In the genomic region with DNA sequence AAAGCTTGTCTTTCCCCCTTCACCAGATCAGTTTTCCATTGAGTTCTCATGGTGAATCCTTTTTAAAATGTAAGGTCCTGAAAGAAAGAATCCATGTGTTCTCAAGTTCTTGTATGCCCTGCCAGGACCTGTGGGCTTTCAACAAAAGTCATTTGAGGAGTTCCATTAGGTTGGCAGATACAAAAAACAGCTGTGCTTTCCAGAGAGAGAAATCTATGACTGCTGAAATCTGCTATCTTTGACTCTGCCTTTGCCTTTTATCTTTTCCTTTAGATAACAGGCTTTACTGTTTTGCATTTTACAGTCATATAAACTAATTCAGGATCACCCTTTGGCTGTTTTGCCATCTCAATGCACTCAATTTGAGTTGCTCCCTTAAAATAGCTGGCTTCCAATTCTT, we compare ENCODE assay signal across 22 cellular contexts. TPM values are rescaled to one million over a fixed set of nuclear protein-coding genes. Genes with fewer than 3 reads are reported as not detected.
DNase-seq lines count a peak whose midpoint lies in the region; ATAC-seq and TF ChIP-seq lines count a peak whose summit lies in the region.
"Had no signal": no experiment of that assay in that cellular context is flagged by ENCODE, and none has a peak within 500 bp of the region (broad histone marks: within the 10 kb centered on the region; RNA-seq: fewer than 3 reads in every experiment).

No MANE protein-coding gene starts in this region.

- no peaks in the 10 kb centered on the region for H3K9me3 ChIP-seq in OCI-LY7 (ENCODE audit: low read length)
- H3K9me3 ChIP-seq in smooth muscle cell (replicated peaks; ENCODE audit: low read depth): no peaks in the 10 kb centered on the region
- H3K9me3 ChIP-seq: esophagus squamous epithelium, HAP-1, lower lobe of right lung had no signal

- H3K27ac ChIP-seq in OCI-LY7 (ENCODE audit: low read depth, low read length, poor library complexity, severe bottlenecking) (no peak overlapping the region), smooth muscle cell (ENCODE audit: low read depth) (no peak overlapping the region)
- H3K27ac ChIP-seq: HL-60, lower lobe of right lung had no signal

- no peak for ATAC-seq in GM18502 (IDR thresholded peaks at IDR 0.05; ENCODE audit: poor library complexity, unreplicated experiment)
- no peak for ATAC-seq in GM21515 (IDR thresholded peaks at IDR 0.05; ENCODE audit: unreplicated experiment)
- no peak for ATAC-seq in HG02840 (IDR thresholded peaks at IDR 0.05; ENCODE audit: low FRiP score, unreplicated experiment)
- ATAC-seq: CD8-positive, alpha-beta T cell had no signal

- peaks cover 89% of the 10 kb centered on the region for H3K4me1 Mint-ChIP-seq in activated naive CD4-positive, alpha-beta T cell treated with anti-CD3 and anti-CD28 coated beads, Interleukin-2, amount 10 ng/mL, durations not matched to agents 7 days and 5 days
- peaks cover 61% of the 10 kb centered on the region for H3K4me1 Mint-ChIP-seq in activated naive CD8-positive, alpha-beta T cell treated with anti-CD3 and anti-CD28 coated beads for 36 hours

- H4K20me1 ChIP-seq in OCI-LY7 (ENCODE audit: insufficient read depth, low read length) (no peaks in the 10 kb centered on the region), smooth muscle cell (ENCODE audit: low read depth) (no peaks in the 10 kb centered on the region)

- no TSS peak for BruUV-seq in OCI-LY7 (replicated peaks; lab: Mats Ljungman, UMichigan)

- H3K4me2 ChIP-seq in OCI-LY7 (ENCODE audit: low read length): peak overlapping the region; percentile 50; the same call in 1 of the 2 replicates
- peak overlapping the region; percentile 19 for H3K4me2 ChIP-seq in smooth muscle cell

- intact Hi-C loops in OCI-LY7 (cut with micrococcal nuclease; ENCODE audit: unreplicated experiment): no loop called here

- H3K36me3 ChIP-seq in OCI-LY7 (ENCODE audit: insufficient read depth, low read length) (no peaks in the 10 kb centered on the region), smooth muscle cell (ENCODE audit: low read depth) (no peaks in the 10 kb centered on the region)
- H3K36me3 ChIP-seq: esophagus squamous epithelium, HAP-1, lower lobe of right lung had no signal

- H3K4me3 Mint-ChIP-seq in activated naive CD4-positive, alpha-beta T cell treated with anti-CD3 and anti-CD28 coated beads, Interleukin-2, amount 10 ng/mL, durations not matched to agents 7 days and 5 days: no peak overlapping the region
- no peak overlapping the region for H3K4me3 Mint-ChIP-seq in activated naive CD8-positive, alpha-beta T cell treated with anti-CD3 and anti-CD28 coated beads for 36 hours
- H3K4me3 Mint-ChIP-seq: CD8-positive, alpha-beta T cell had no signal

- H3K4me1 ChIP-seq in OCI-LY7 (ENCODE audit: insufficient read depth, low read length, poor library complexity, severe bottlenecking): peaks cover 58% of the 10 kb centered on the region
- H3K4me1 ChIP-seq in smooth muscle cell (ENCODE audit: low read depth): peaks cover 6% of the 10 kb centered on the region
- H3K4me1 ChIP-seq: esophagus squamous epithelium, lower lobe of right lung had no signal

- H3K27me3 ChIP-seq in smooth muscle cell (ENCODE audit: low read depth): no peaks in the 10 kb centered on the region
- H3K27me3 ChIP-seq: esophagus squamous epithelium had no signal

- H3K4me3 ChIP-seq in OCI-LY7 (ENCODE audit: low read depth, low read length, poor library complexity, severe bottlenecking) (no peak overlapping the region), smooth muscle cell (no peak overlapping the region)
- H3K4me3 ChIP-seq: esophagus squamous epithelium, HAP-1, lower lobe of right lung had no signal

- H2AFZ ChIP-seq in OCI-LY7 (ENCODE audit: low read length) (no peak overlapping the region), smooth muscle cell (ENCODE audit: low read depth) (no peak overlapping the region)

- H3K79me2 ChIP-seq in OCI-LY7 (ENCODE audit: insufficient read depth, low read depth, low read length) (no peaks in the 10 kb centered on the region), smooth muscle cell (ENCODE audit: low read depth) (no peaks in the 10 kb centered on the region)

- no peaks in the 10 kb centered on the region for H3K9me2 ChIP-seq in OCI-LY7 (ENCODE audit: insufficient read depth, low read length)

- no peak for DNase-seq in activated naive CD4-positive, alpha-beta T cell treated with anti-CD3 and anti-CD28 coated beads, Interleukin-2, amount 10 ng/mL, durations not matched to agents 7 days and 5 days
- DNase-seq in activated naive CD4-positive, alpha-beta T cell treated with anti-CD3 and anti-CD28 coated beads, Interleukin-2, amount 50 U/mL, for 16 hours: no peak
- no peak for DNase-seq in OCI-LY7 (ENCODE audit: low spot score)
- no peak for DNase-seq in activated naive CD8-positive, alpha-beta T cell treated with anti-CD3 and anti-CD28 coated beads for 36 hours
- DNase-seq in smooth muscle cell (lab: John Stamatoyannopoulos, UW; ENCODE audit: unreplicated experiment): no peak
- DNase-seq: activated T-cell treated with anti-CD3 and anti-CD28 coated beads for 4 hours; amniotic stem cell; CD8-positive, alpha-beta T cell; esophagus squamous epithelium; lower lobe of right lung; NCI-H1092 treated with DMSO at 0.1 percent for 48 hours; NCI-H2081; NCI-H524; posterior cingulate gyrus; SHP77 treated with DMSO at 0.1 percent for 48 hours; substantia nigra; T1000 had no signal

- H3K27me3 Mint-ChIP-seq in activated naive CD4-positive, alpha-beta T cell treated with anti-CD3 and anti-CD28 coated beads, Interleukin-2, amount 10 ng/mL, durations not matched to agents 7 days and 5 days: no peaks in the 10 kb centered on the region
- no peaks in the 10 kb centered on the region for H3K27me3 Mint-ChIP-seq in activated naive CD8-positive, alpha-beta T cell treated with anti-CD3 and anti-CD28 coated beads for 36 hours

- peaks cover 9% of the 10 kb centered on the region for H3K9me3 Mint-ChIP-seq in activated naive CD4-positive, alpha-beta T cell treated with anti-CD3 and anti-CD28 coated beads, Interleukin-2, amount 10 ng/mL, durations not matched to agents 7 days and 5 days
- H3K9me3 Mint-ChIP-seq in activated naive CD8-positive, alpha-beta T cell treated with anti-CD3 and anti-CD28 coated beads for 36 hours: peaks cover 6% of the 10 kb centered on the region
- H3K9me3 Mint-ChIP-seq: CD8-positive, alpha-beta T cell had no signal

- CTCF ChIA-PET in activated naive CD4-positive, alpha-beta T cell treated with anti-CD3 and anti-CD28 coated beads, Interleukin-2, amount 10 ng/mL, durations not matched to agents 7 days and 5 days (lab: Charles Lee): interaction anchor here (1.0 to 4.2 kb wide), 7 partner anchors 10 to 318 kb away, joined by 3 to 25 read pairs (median 4); a partner anchor contains a TSS
- CTCF ChIA-PET in OCI-LY7 (lab: Charles Lee; ENCODE audit: unreplicated experiment): interaction anchor here (1.1 kb wide), 2 partner anchors 38 to 61 kb away, joined by 3 read pairs; no protein-coding TSS in a partner anchor

- H3K9ac ChIP-seq in smooth muscle cell (ENCODE audit: low read depth): no peak overlapping the region

- H3K36me3 Mint-ChIP-seq in activated naive CD4-positive, alpha-beta T cell treated with anti-CD3 and anti-CD28 coated beads, Interleukin-2, amount 10 ng/mL, durations not matched to agents 7 days and 5 days: peaks cover 21% of the 10 kb centered on the region
- peaks cover 6% of the 10 kb centered on the region for H3K36me3 Mint-ChIP-seq in activated naive CD8-positive, alpha-beta T cell treated with anti-CD3 and anti-CD28 coated beads for 36 hours
- H3K36me3 Mint-ChIP-seq: CD8-positive, alpha-beta T cell had no signal

- no peak for TF ChIP-seq CTCF in OCI-LY7 (conservative IDR thresholded peaks at IDR 0.05; ENCODE audit: low read length)
- no peak for TF ChIP-seq CTCF in smooth muscle cell (IDR thresholded peaks at IDR 0.05; ENCODE audit: borderline replicate concordance, insufficient read depth, poor library complexity, severe bottlenecking)

- POLR2A ChIA-PET in OCI-LY7 (lab: Charles Lee): interaction anchor here (0.8 to 3.8 kb wide), 7 partner anchors 10 to 60 kb away, joined by 3 to 29 read pairs (median 7); no protein-coding TSS in a partner anchor

- H3K27ac Mint-ChIP-seq in activated naive CD4-positive, alpha-beta T cell treated with anti-CD3 and anti-CD28 coated beads, Interleukin-2, amount 10 ng/mL, durations not matched to agents 7 days and 5 days: peak overlapping the region; percentile 94
- H3K27ac Mint-ChIP-seq in activated naive CD8-positive, alpha-beta T cell treated with anti-CD3 and anti-CD28 coated beads for 36 hours: peak overlapping the region; percentile 94
- H3K27ac Mint-ChIP-seq: CD8-positive, alpha-beta T cell had no signal

- peaks cover 6% of the 10 kb centered on the region for H3F3A ChIP-seq in smooth muscle cell (ENCODE audit: low read depth)

RNA-seq across cellular contexts. Expression of a gene that starts 59.7 kb away (rescaled TPM):
- 367 and 432 TPM in 2 replicates for total RNA-seq in OCI-LY7 (2014; rRNA removed; shearing (Covaris generic))
- 243 and 289 TPM in 2 replicates for total RNA-seq in OCI-LY7 (2022)
- 10 to 100 TPM; 56.4 to 57.7 TPM for total RNA-seq in activated naive CD8-positive, alpha-beta T cell treated with anti-CD3 and anti-CD28 coated beads for 36 hours
- total RNA-seq in smooth muscle cell: 3.7 and 4.0 TPM in 2 replicates
- polyA plus RNA-seq in smooth muscle cell: 2.1 and 2.8 TPM in 2 replicates

Comparison
In these comparisons a context has a peak if more than half of its experiments do, and no peak if none do; other contexts are left out.
1. RNA of a gene that starts 59.7 kb away (total RNA-seq): 243 to 432 TPM in OCI-LY7 and 56.4 to 57.7 TPM in activated naive CD8-positive, alpha-beta T cell treated with anti-CD3 and anti-CD28 coated beads for 36 hours; 3.7 to 4.0 TPM in smooth muscle cell; every median in the first group is over 10 times any median in the second.